In the genomic region with DNA sequence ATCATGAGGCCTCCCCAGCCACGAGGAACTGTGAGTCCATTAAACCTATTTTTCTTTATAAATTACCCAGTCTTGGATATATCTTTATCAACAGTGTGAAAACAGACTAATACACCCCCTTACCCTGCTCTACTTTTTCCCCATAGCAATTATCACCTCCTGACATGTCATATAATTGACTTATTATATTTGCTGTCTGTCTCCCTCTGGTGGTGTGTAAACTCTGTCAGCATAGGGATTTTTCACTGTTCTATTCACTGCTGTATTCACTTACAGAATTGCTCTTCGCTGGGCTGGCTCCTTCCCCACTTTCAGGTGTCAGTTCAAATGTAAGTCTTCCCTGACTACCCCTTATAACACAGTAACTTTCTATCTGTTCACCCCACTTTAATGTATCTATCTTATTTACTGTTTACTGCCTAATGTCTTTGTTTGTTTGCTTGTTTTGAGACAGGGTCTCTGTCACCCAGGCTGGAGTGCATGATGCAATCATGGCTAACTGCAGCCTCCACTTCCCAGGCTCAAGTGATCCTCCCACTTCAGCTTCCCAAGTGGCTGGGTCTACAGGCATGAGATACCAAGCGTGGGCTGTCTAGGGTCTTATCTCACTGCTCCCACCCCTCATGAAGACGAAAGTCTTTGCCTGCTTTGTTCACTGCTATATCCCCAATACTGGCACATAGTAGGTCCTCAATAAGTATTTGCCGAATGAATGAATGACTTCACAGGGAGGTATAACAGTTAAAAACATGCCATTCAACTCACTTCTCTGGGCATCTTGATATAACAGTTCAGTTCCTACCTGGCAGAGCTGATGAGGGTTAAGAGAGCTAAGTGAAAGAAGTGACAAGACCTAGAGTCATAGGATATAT, we compare ENCODE assay signal across 10 cellular contexts. TPM values are rescaled to one million over a fixed set of nuclear protein-coding genes. Genes with fewer than 3 reads are reported as not detected.
DNase-seq lines count a peak whose midpoint lies in the region; ATAC-seq and TF ChIP-seq lines count a peak whose summit lies in the region.
"Had no signal": no experiment of that assay in that cellular context is flagged by ENCODE, and none has a peak within 500 bp of the region (broad histone marks: within the 10 kb centered on the region; RNA-seq: fewer than 3 reads in every experiment).

No MANE protein-coding gene starts in this region.

- peaks cover 2 to 6% of the 10 kb centered on the region in 2 donors for H3K4me1 Mint-ChIP-seq in immature natural killer cell
- peaks cover 2% of the 10 kb centered on the region for H3K4me1 Mint-ChIP-seq in activated CD8-positive, alpha-beta memory T cell treated with anti-CD3 and anti-CD28 coated beads, Interleukin-2, amount 10 ng/mL, durations not matched to agents 7 days and 5 days

- H3K4me2 ChIP-seq in SU-DHL-6 (ENCODE audit: low read depth, low read length, poor library complexity, severe bottlenecking) = no peak overlapping the region

- no peaks in the 10 kb centered on the region for H3F3A ChIP-seq in SU-DHL-6 (ENCODE audit: insufficient read depth)

- H3K27me3 ChIP-seq in BJ (ENCODE audit: control insufficient read depth, insufficient read depth, low read length) (no peaks in the 10 kb centered on the region), H7 (ENCODE audit: control insufficient read depth, insufficient read depth, low read length) (no peaks in the 10 kb centered on the region), SU-DHL-6 (ENCODE audit: low read length) (no peaks in the 10 kb centered on the region)
- H3K27me3 ChIP-seq: ovary had no signal

- no peak overlapping the region for H3K9ac ChIP-seq in SU-DHL-6 (ENCODE audit: low read length)

- ATAC-seq in GM18861 (IDR thresholded peaks at IDR 0.05; ENCODE audit: unreplicated experiment) = no peak
- ATAC-seq in GM18868 (IDR thresholded peaks at IDR 0.05; ENCODE audit: unreplicated experiment) = no peak
- no peak for ATAC-seq in activated CD8-positive, alpha-beta memory T cell treated with anti-CD3 and anti-CD28 coated beads, Interleukin-2, amount 10 ng/mL, durations not matched to agents 7 days and 5 days

- H3K9me2 ChIP-seq in SU-DHL-6 (replicated peaks; ENCODE audit: insufficient read depth, low read length) = no peaks in the 10 kb centered on the region

- H3K36me3 ChIP-seq in BJ (ENCODE audit: control insufficient read depth, insufficient read depth, low read length) = no peaks in the 10 kb centered on the region
- no peaks in the 10 kb centered on the region for H3K36me3 ChIP-seq in H7 (replicated peaks; ENCODE audit: control insufficient read depth, insufficient read depth, low read length)
- no peaks in the 10 kb centered on the region for H3K36me3 ChIP-seq in SU-DHL-6 (ENCODE audit: low read length)
- H3K36me3 ChIP-seq: ovary had no signal

- POLR2A ChIA-PET in BJ (lab: Charles Lee) = no interaction called here

- H3K9me3 Mint-ChIP-seq in immature natural killer cell = peaks cover 0 to 5% (median 3%) of the 10 kb centered on the region in 6 donors
- peaks cover 5% of the 10 kb centered on the region for H3K9me3 Mint-ChIP-seq in activated CD8-positive, alpha-beta memory T cell treated with anti-CD3 and anti-CD28 coated beads, Interleukin-2, amount 10 ng/mL, durations not matched to agents 7 days and 5 days (ENCODE audit: low read depth)

- no peaks in the 10 kb centered on the region for H3K9me3 ChIP-seq in SU-DHL-6 (ENCODE audit: insufficient read depth, low read length)
- H3K9me3 ChIP-seq: ovary had no signal

- H3K4me3 Mint-ChIP-seq in immature natural killer cell = no peak overlapping the region
- H3K4me3 Mint-ChIP-seq in activated CD8-positive, alpha-beta memory T cell treated with anti-CD3 and anti-CD28 coated beads, Interleukin-2, amount 10 ng/mL, durations not matched to agents 7 days and 5 days = no peak overlapping the region

- H3K27ac Mint-ChIP-seq in immature natural killer cell = no peak overlapping the region
- H3K27ac Mint-ChIP-seq in activated CD8-positive, alpha-beta memory T cell treated with anti-CD3 and anti-CD28 coated beads, Interleukin-2, amount 10 ng/mL, durations not matched to agents 7 days and 5 days = no peak overlapping the region

- CTCF ChIA-PET in BJ (lab: Yijun Ruan, JAX) = interaction anchor here (2.0 kb wide), 1 partner anchor 208 kb away, joined by 4 read pairs; no protein-coding TSS in a partner anchor
- CTCF ChIA-PET in activated CD8-positive, alpha-beta memory T cell treated with anti-CD3 and anti-CD28 coated beads, Interleukin-2, amount 10 ng/mL, durations not matched to agents 7 days and 5 days (lab: Charles Lee) = interaction anchor here (0.9 to 3.3 kb wide), 6 partner anchors 19 to 693 kb away, joined by 3 to 38 read pairs (median 8); no protein-coding TSS in a partner anchor

- H3K4me3 ChIP-seq in BJ (ENCODE audit: low read depth, low read length) (no peak overlapping the region), H7 (ENCODE audit: insufficient read depth, low read depth, low read length) (no peak overlapping the region), SU-DHL-6 (ENCODE audit: insufficient read depth, low read length, poor library complexity, severe bottlenecking) (no peak overlapping the region)
- H3K4me3 ChIP-seq: ovary had no signal

- no peak overlapping the region for H2AFZ ChIP-seq in SU-DHL-6 (ENCODE audit: low read depth, low read length, severe bottlenecking)

- no peak overlapping the region for H3K27ac ChIP-seq in SU-DHL-6 (ENCODE audit: low read depth, low read length)
- H3K27ac ChIP-seq: ovary had no signal

- no peak for DNase-seq in BJ (ENCODE audit: low read depth)
- DNase-seq in H7 = peak; percentile 32
- DNase-seq in immature natural killer cell = peak; percentile 19 to 31 (median 25)
- DNase-seq in H4 (ENCODE audit: low spot score) = no peak
- DNase-seq in activated CD8-positive, alpha-beta memory T cell treated with anti-CD3 and anti-CD28 coated beads, Interleukin-2, amount 10 ng/mL, durations not matched to agents 7 days and 5 days = no peak
- DNase-seq: NK-92 treated with Interleukin-12 subunit alpha and Interleukin-12 subunit beta, amount 100 ng/mL, for 24 hours; ovary had no signal

- peaks cover 2 to 4% (median 4%) of the 10 kb centered on the region in 3 donors for H3K27me3 Mint-ChIP-seq in immature natural killer cell (ENCODE audit: low read depth in 3 of 3)
- H3K27me3 Mint-ChIP-seq in activated CD8-positive, alpha-beta memory T cell treated with anti-CD3 and anti-CD28 coated beads, Interleukin-2, amount 10 ng/mL, durations not matched to agents 7 days and 5 days = peaks cover 2% of the 10 kb centered on the region

- no peaks in the 10 kb centered on the region for H3K79me2 ChIP-seq in SU-DHL-6 (ENCODE audit: insufficient read depth, low read length)

- peak; percentile 23; the same call in 1 of the 2 replicates for TF ChIP-seq CTCF in BJ (IDR thresholded peaks at IDR 0.05; ENCODE audit: insufficient read depth, low read depth, low read length)
- TF ChIP-seq CTCF in SU-DHL-6 (IDR thresholded peaks at IDR 0.05; ENCODE audit: insufficient read depth, low read length, poor library complexity, severe bottlenecking) = peak; percentile 26

- H3K36me3 Mint-ChIP-seq in immature natural killer cell = peaks cover 0 to 4% (median 3%) of the 10 kb centered on the region in 3 donors
- peaks cover 9% of the 10 kb centered on the region for H3K36me3 Mint-ChIP-seq in activated CD8-positive, alpha-beta memory T cell treated with anti-CD3 and anti-CD28 coated beads, Interleukin-2, amount 10 ng/mL, durations not matched to agents 7 days and 5 days

- no peaks in the 10 kb centered on the region for H4K20me1 ChIP-seq in SU-DHL-6 (ENCODE audit: low read depth, low read length)

RNA-seq across cellular contexts. Expression of a gene that starts 52.4 kb away (rescaled TPM):
- polyA plus RNA-seq in BJ (2011; rRNA removed) (0.39 and 1.1 TPM in 2 replicates), immature natural killer cell (not detected)
- 0.62 and 1.4 TPM in 2 replicates for polyA minus RNA-seq in BJ (2011; rRNA and poly(A)+ RNA removed)
- 90.2 and 115 TPM in 2 replicates for total RNA-seq in H7 (2014; rRNA removed; shearing (Covaris generic))
- not detected in 2 replicates for total RNA-seq in H4 (2014; rRNA removed; shearing (Covaris generic))
- under 1 TPM in 1 of 2 experiments, not detected in 1; 0.73 TPM for total RNA-seq in activated CD8-positive, alpha-beta memory T cell treated with anti-CD3 and anti-CD28 coated beads, Interleukin-2, amount 10 ng/mL, durations not matched to agents 7 days and 5 days

RNA-seq across cellular contexts. Expression of a gene that starts 53.6 kb away (rescaled TPM):
- polyA plus RNA-seq in BJ (2011; rRNA removed) = 13.0 and 20.1 TPM in 2 replicates
- polyA minus RNA-seq in BJ (2011; rRNA and poly(A)+ RNA removed) = 10.4 and 12.3 TPM in 2 replicates
- 18.5 and 20.9 TPM in 2 replicates for total RNA-seq in H7 (2014; rRNA removed; shearing (Covaris generic))
- polyA plus RNA-seq in immature natural killer cell = 10 to 100 TPM; 13.1 to 14.9 (median 14.0) TPM
- 7.2 and 9.6 TPM in 2 replicates for total RNA-seq in H4 (2014; rRNA removed; shearing (Covaris generic))
- 10 to 100 TPM; 28.8 to 32.1 TPM for total RNA-seq in activated CD8-positive, alpha-beta memory T cell treated with anti-CD3 and anti-CD28 coated beads, Interleukin-2, amount 10 ng/mL, durations not matched to agents 7 days and 5 days

Comparison
In these comparisons a context has a peak if more than half of its experiments do, and no peak if none do; other contexts are left out.
1. DNase-seq: peak in H7 (single experiment) and immature natural killer cell (3 of 3); none in BJ (single experiment), H4 (single experiment) and activated CD8-positive, alpha-beta memory T cell treated with anti-CD3 and anti-CD28 coated beads, Interleukin-2, amount 10 ng/mL, durations not matched to agents 7 days and 5 days (single experiment).
2. RNA of a gene that starts 52.4 kb away (total RNA-seq): 90.2 to 115 TPM in H7; 0.73 TPM in activated CD8-positive, alpha-beta memory T cell treated with anti-CD3 and anti-CD28 coated beads, Interleukin-2, amount 10 ng/mL, durations not matched to agents 7 days and 5 days and not detected in H4; every median in the first group is over 10 times any median in the second.